Comparison of ENCODE assay signal across 23 cellular contexts in the genomic region with DNA sequence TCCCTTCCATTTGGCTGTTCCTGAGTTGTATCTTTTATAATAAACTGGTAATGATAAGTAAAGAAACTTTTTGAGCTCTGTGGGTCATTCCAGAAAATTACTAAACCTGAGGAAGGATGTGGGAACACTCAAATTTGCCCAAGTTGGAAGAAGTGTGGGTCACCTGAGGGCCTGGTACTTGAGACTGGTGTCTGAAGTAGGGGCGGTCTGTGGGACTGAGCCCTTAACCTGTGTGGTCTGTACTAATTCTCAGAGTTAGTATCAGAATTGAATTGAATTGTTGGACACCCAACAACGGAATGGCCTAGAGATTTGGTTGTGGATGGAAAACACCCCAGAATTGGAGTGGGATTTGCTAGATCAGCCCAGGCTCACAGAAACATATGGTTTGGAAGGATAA. TPM values are rescaled to one million over a fixed set of nuclear protein-coding genes. Genes with fewer than 3 reads are reported as not detected.
DNase-seq lines count a peak whose midpoint lies in the region; ATAC-seq, FAIRE-seq and TF ChIP-seq lines count a peak whose summit lies in the region.
"Had no signal": no experiment of that assay in that cellular context is flagged by ENCODE, and none has a peak within 500 bp of the region (broad histone marks: within the 10 kb centered on the region; RNA-seq: fewer than 3 reads in every experiment).

No MANE protein-coding gene starts in this region.

- peaks cover 5 to 6% of the 10 kb centered on the region in 2 donors for H3K4me1 ChIP-seq in left lung

- H3K36me3 ChIP-seq in left lung, result peaks cover 0 to 4% of the 10 kb centered on the region in 2 donors
- H3K36me3 ChIP-seq: brain microvascular endothelial cell, HAP-1, WERI-Rb-1 had no signal

- no peak for ATAC-seq in stimulated activated naive CD8-positive, alpha-beta T cell treated with anti-CD3 and anti-CD28 coated beads, Interleukin-15, Interleukin-2, amounts not matched to agents 100 U/mL and 50 U/mL, for 24 hours
- peak; percentile 35 for ATAC-seq in left lung
- ATAC-seq: foreskin keratinocyte had no signal

- peaks cover 0 to 21% of the 10 kb centered on the region in 2 donors for H3K9me3 ChIP-seq in left lung

- DNase-seq in stimulated activated naive CD8-positive, alpha-beta T cell treated with anti-CD3 and anti-CD28 coated beads, Interleukin-15, Interleukin-2, amounts not matched to agents 100 U/mL and 50 U/mL, for 24 hours, result no peak
- no peak for DNase-seq in activated CD4-positive, alpha-beta memory T cell treated with anti-CD3 and anti-CD28 coated beads for 36 hours
- no peak for DNase-seq in left lung
- DNase-seq in MV-4-11 (lab: John Stamatoyannopoulos, UW), result no peak
- no peak for DNase-seq in HCEC 1CT
- no peak for DNase-seq in kidney glomerular epithelial cell (lab: John Stamatoyannopoulos, UW)
- no peak for DNase-seq in urothelium cell line (ENCODE audit: low spot score)
- DNase-seq: brain microvascular endothelial cell; foreskin keratinocyte; midbrain; NCI-H1048; NCI-H2081; NCI-H524; nucleus accumbens; SHP77; stimulated activated naive CD4-positive, alpha-beta T cell; trophoblast cell had no signal

- CTCF ChIA-PET in activated CD4-positive, alpha-beta memory T cell treated with anti-CD3 and anti-CD28 coated beads for 36 hours (lab: Charles Lee), result interaction anchor here (0.6 to 1.8 kb wide), 6 partner anchors 10 to 199 kb away, joined by 3 to 5 read pairs (median 3); a partner anchor contains a TSS

- peaks cover 89% of the 10 kb centered on the region for H3K36me3 Mint-ChIP-seq in stimulated activated naive CD8-positive, alpha-beta T cell treated with anti-CD3 and anti-CD28 coated beads, Interleukin-15, Interleukin-2, amounts not matched to agents 100 ng/mL and 50 ng/mL, for 24 hours (ENCODE audit: low read depth)
- peaks cover 67% of the 10 kb centered on the region for H3K36me3 Mint-ChIP-seq in activated CD4-positive, alpha-beta memory T cell treated with anti-CD3 and anti-CD28 coated beads for 36 hours

- H3K4me3 Mint-ChIP-seq in stimulated activated naive CD8-positive, alpha-beta T cell treated with anti-CD3 and anti-CD28 coated beads, Interleukin-15, Interleukin-2, amounts not matched to agents 100 ng/mL and 50 ng/mL, for 24 hours, result no peak overlapping the region
- H3K4me3 Mint-ChIP-seq in activated CD4-positive, alpha-beta memory T cell treated with anti-CD3 and anti-CD28 coated beads for 36 hours, result no peak overlapping the region

- H3K27ac Mint-ChIP-seq in stimulated activated naive CD8-positive, alpha-beta T cell treated with anti-CD3 and anti-CD28 coated beads, Interleukin-15, Interleukin-2, amounts not matched to agents 100 ng/mL and 50 ng/mL, for 24 hours, result peak overlapping the region; percentile 75
- H3K27ac Mint-ChIP-seq in activated CD4-positive, alpha-beta memory T cell treated with anti-CD3 and anti-CD28 coated beads for 36 hours, result peak overlapping the region; percentile 38

- peaks cover 24% of the 10 kb centered on the region for H3K9me3 Mint-ChIP-seq in stimulated activated naive CD8-positive, alpha-beta T cell treated with anti-CD3 and anti-CD28 coated beads, Interleukin-15, Interleukin-2, amounts not matched to agents 100 ng/mL and 50 ng/mL, for 24 hours
- H3K9me3 Mint-ChIP-seq in activated CD4-positive, alpha-beta memory T cell treated with anti-CD3 and anti-CD28 coated beads for 36 hours, result peaks cover 37% of the 10 kb centered on the region

- no peak overlapping the region for H3K4me3 ChIP-seq in left lung
- H3K4me3 ChIP-seq: HAP-1, K562 had no signal

- POLR2A ChIA-PET in activated CD4-positive, alpha-beta memory T cell treated with anti-CD3 and anti-CD28 coated beads for 36 hours (lab: Charles Lee), result interaction anchor here (0.6 to 3.2 kb wide), 6 partner anchors 13 to 91 kb away, joined by 3 to 19 read pairs (median 4); a partner anchor contains a TSS

- no peak for TF ChIP-seq CTCF in left lung (IDR thresholded peaks at IDR 0.05)

- H3K27me3 Mint-ChIP-seq in stimulated activated naive CD8-positive, alpha-beta T cell treated with anti-CD3 and anti-CD28 coated beads, Interleukin-15, Interleukin-2, amounts not matched to agents 100 ng/mL and 50 ng/mL, for 24 hours, result no peaks in the 10 kb centered on the region
- no peaks in the 10 kb centered on the region for H3K27me3 Mint-ChIP-seq in activated CD4-positive, alpha-beta memory T cell treated with anti-CD3 and anti-CD28 coated beads for 36 hours

- intact Hi-C loops in activated CD4-positive, alpha-beta memory T cell treated with anti-CD3 and anti-CD28 coated beads for 36 hours (cut with micrococcal nuclease), result no loop called here
- intact Hi-C loops in left lung (cut with DNase I), result no loop called here

- no peak for FAIRE-seq in urothelium cell line (lab: Jason Lieb, UNC)
- FAIRE-seq: K562 had no signal

- no peak overlapping the region for H3K27ac ChIP-seq in left lung
- H3K27ac ChIP-seq: brain microvascular endothelial cell, epithelial cell of prostate, foreskin keratinocyte, WERI-Rb-1 had no signal

- peaks cover 58% of the 10 kb centered on the region for H3K4me1 Mint-ChIP-seq in stimulated activated naive CD8-positive, alpha-beta T cell treated with anti-CD3 and anti-CD28 coated beads, Interleukin-15, Interleukin-2, amounts not matched to agents 100 ng/mL and 50 ng/mL, for 24 hours (ENCODE audit: low read depth)
- H3K4me1 Mint-ChIP-seq in activated CD4-positive, alpha-beta memory T cell treated with anti-CD3 and anti-CD28 coated beads for 36 hours (ENCODE audit: low read depth), result peaks cover 54% of the 10 kb centered on the region

- H3K27me3 ChIP-seq in left lung, result peaks cover 0 to 5% of the 10 kb centered on the region in 2 donors
- H3K27me3 ChIP-seq: brain microvascular endothelial cell, foreskin keratinocyte had no signal

RNA-seq across cellular contexts. Expression of a gene that starts 43.1 kb away (rescaled TPM):
- 10 to 100 TPM; 51.2 to 52.0 TPM for total RNA-seq in activated CD4-positive, alpha-beta memory T cell treated with anti-CD3 and anti-CD28 coated beads for 36 hours
- total RNA-seq in left lung, result 1 to 10 TPM; 3.3 to 6.6 TPM

RNA-seq across cellular contexts. Expression of a gene that starts 47.0 kb away (rescaled TPM):
- 1 to 10 TPM in 1 of 2 experiments, under 1 TPM in 1; 0.61 to 1.0 TPM for total RNA-seq in activated CD4-positive, alpha-beta memory T cell treated with anti-CD3 and anti-CD28 coated beads for 36 hours
- not detected for total RNA-seq in left lung
- total RNA-seq: foreskin keratinocyte; K562; T-helper 1 cell treated with Interleukin-12 subunit alpha and Interleukin-12 subunit beta and Interleukin-4 antibody, amounts not matched to agents 30 ng/mL and 1 ng/mL, for 36 hours had no signal

Comparison
In these comparisons a context has a peak if more than half of its experiments do, and no peak if none do; other contexts are left out.
1. RNA of a gene that starts 43.1 kb away (total RNA-seq): 51.2 to 52.0 TPM in activated CD4-positive, alpha-beta memory T cell treated with anti-CD3 and anti-CD28 coated beads for 36 hours; 3.3 to 6.6 TPM in left lung; every median in the first group is over 4 times any median in the second.